ENCODE assay signal across 7 cellular contexts in genomic region chr7:522071-522937, GRCh38. TPM values are rescaled to one million over a fixed set of nuclear protein-coding genes. Genes with fewer than 3 reads are reported as not detected.
DNase-seq lines count a peak whose midpoint lies in the region; ATAC-seq, FAIRE-seq and TF ChIP-seq lines count a peak whose summit lies in the region.

No MANE protein-coding gene starts in this region.

- peaks cover 40% of the 10 kb centered on the region for H3K27me3 ChIP-seq in IMR-90 (ENCODE audit: control insufficient read depth, insufficient read depth, low read length)
- no peaks in the 10 kb centered on the region for H3K27me3 ChIP-seq in pancreas

- H3K23ac ChIP-seq in IMR-90 (ENCODE audit: low read depth, low read length): no peak overlapping the region

- H4K5ac ChIP-seq in IMR-90 (ENCODE audit: low read depth, low read length): no peak overlapping the region

- H3K9me3 ChIP-seq in IMR-90 (ENCODE audit: control insufficient read depth, insufficient read depth, low read length) (no peaks in the 10 kb centered on the region), pancreas (no peaks in the 10 kb centered on the region)

- H2BK20ac ChIP-seq in IMR-90 (ENCODE audit: low read depth, low read length): no peak overlapping the region

- no peak overlapping the region for H2BK15ac ChIP-seq in IMR-90 (ENCODE audit: low read depth, low read length)

- intact Hi-C loops in IMR-90 (cut with micrococcal nuclease): no loop called here
- intact Hi-C loops in Right ventricle myocardium superior (cut with DNase I): loop anchor here (5.0 to 10.0 kb wide), 3 partner anchors 122 to 210 kb away; no protein-coding TSS in a partner anchor
- intact Hi-C loops in pancreas (cut with DNase I): loop anchor here in 1 of 3 donors (10.0 kb wide), 1 partner anchor 202 kb away; the partner anchor contains the start of genes DNAAF5 and PRKAR1B

- dilution Hi-C loops in IMR-90 (cut with HindIII; ENCODE audit: low sequenced_read_pairs, unreplicated experiment): no loop called here

- no peak overlapping the region for H4K91ac ChIP-seq in IMR-90 (ENCODE audit: insufficient read depth, low read depth, low read length)

- H2BK120ac ChIP-seq in IMR-90 (ENCODE audit: low read depth, low read length): no peak overlapping the region

- H3K18ac ChIP-seq in IMR-90 (ENCODE audit: low read depth, low read length): no peak overlapping the region

- H3K4me1 Mint-ChIP-seq in activated CD8-positive, alpha-beta T cell treated with anti-CD3 and anti-CD28 coated beads, Interleukin-2, amount 10 ng/mL, durations not matched to agents 7 days and 5 days (ENCODE audit: low read depth): peaks cover 7% of the 10 kb centered on the region

- H3K9ac ChIP-seq in IMR-90 (ENCODE audit: low read depth, low read length): no peak overlapping the region

- DNase-seq in GM12865 (ENCODE audit: low read depth): peak; percentile 57
- DNase-seq in IMR-90: peak; percentile 32
- peak; percentile 44 for DNase-seq in activated CD8-positive, alpha-beta T cell treated with anti-CD3 and anti-CD28 coated beads, Interleukin-2, amount 10 ng/mL, durations not matched to agents 7 days and 5 days
- DNase-seq in Right ventricle myocardium superior: peak; percentile 63
- DNase-seq in pancreas: peak in 5 of 6 donors; percentile 67 to 88 (median 83)

- H2AK5ac ChIP-seq in IMR-90 (ENCODE audit: low read depth, low read length): no peak overlapping the region

- H3K14ac ChIP-seq in IMR-90 (replicated peaks; ENCODE audit: low read depth, low read length): no peak overlapping the region

- H3K27ac ChIP-seq in IMR-90 (ENCODE audit: insufficient read depth, low read length) (no peak overlapping the region), pancreas (peak overlapping the region; percentile 48 to 71 (median 58))

- no peak for ATAC-seq in IMR-90 (ENCODE audit: low read depth)
- peak; percentile 13 for ATAC-seq in activated CD8-positive, alpha-beta T cell treated with anti-CD3 and anti-CD28 coated beads, Interleukin-2, amount 10 ng/mL, durations not matched to agents 7 days and 5 days
- ATAC-seq in Right ventricle myocardium superior (ENCODE audit: poor library complexity): peak; percentile 63
- peak; percentile 47 to 64 (median 58) for ATAC-seq in pancreas
- no peak for ATAC-seq in GM19467 (IDR thresholded peaks at IDR 0.05; ENCODE audit: unreplicated experiment)
- ATAC-seq in HG02610 (IDR thresholded peaks at IDR 0.05; ENCODE audit: unreplicated experiment): no peak

- no peaks in the 10 kb centered on the region for H3K9me1 ChIP-seq in IMR-90 (ENCODE audit: insufficient read depth, low read length)

- in situ Hi-C loops in IMR-90 (cut with MboI; ENCODE audit: low sequenced_read_pairs): no loop called here

- H2BK5ac ChIP-seq in IMR-90 (ENCODE audit: low read depth, low read length, poor library complexity, severe bottlenecking): no peak overlapping the region

- peak overlapping the region; percentile 73 for H3K4me2 ChIP-seq in IMR-90 (ENCODE audit: low read depth, low read length)

- H3K27me3 Mint-ChIP-seq in activated CD8-positive, alpha-beta T cell treated with anti-CD3 and anti-CD28 coated beads, Interleukin-2, amount 10 ng/mL, durations not matched to agents 7 days and 5 days (ENCODE audit: low read depth): peaks cover 35% of the 10 kb centered on the region

- H4K20me1 ChIP-seq in IMR-90 (ENCODE audit: insufficient read depth, low read length): no peaks in the 10 kb centered on the region; the same call in 1 of the 2 replicates

- H3K9me3 Mint-ChIP-seq in activated CD8-positive, alpha-beta T cell treated with anti-CD3 and anti-CD28 coated beads, Interleukin-2, amount 10 ng/mL, durations not matched to agents 7 days and 5 days (ENCODE audit: insufficient read depth): no peaks in the 10 kb centered on the region

- POLR2A ChIA-PET in IMR-90 (lab: Charles Lee; ENCODE audit: unreplicated experiment): no interaction called here
- POLR2A ChIA-PET in activated CD8-positive, alpha-beta T cell treated with anti-CD3 and anti-CD28 coated beads, Interleukin-2, amount 10 ng/mL, durations not matched to agents 7 days and 5 days (lab: Charles Lee): no interaction called here

- TF ChIP-seq CTCF in GM12865 (IDR thresholded peaks at IDR 0.05; ENCODE audit: insufficient read depth, low read depth, low read length, missing control alignments): no peak
- TF ChIP-seq CTCF in IMR-90 (conservative IDR thresholded peaks at IDR 0.05; ENCODE audit: low read depth, low read length): peak; percentile 0; the same call in 1 of the 2 replicates
- no peak for TF ChIP-seq CTCF in pancreas (IDR thresholded peaks at IDR 0.05)

- H3K4me3 Mint-ChIP-seq in activated CD8-positive, alpha-beta T cell treated with anti-CD3 and anti-CD28 coated beads, Interleukin-2, amount 10 ng/mL, durations not matched to agents 7 days and 5 days: peak overlapping the region; percentile 30

- no peaks in the 10 kb centered on the region for H3K36me3 ChIP-seq in IMR-90 (ENCODE audit: control insufficient read depth, insufficient read depth, low read length)
- H3K36me3 ChIP-seq in pancreas: no peaks in the 10 kb centered on the region

- no peak overlapping the region for H3K56ac ChIP-seq in IMR-90 (ENCODE audit: extremely low read depth, insufficient read depth, low read length)

- H3K36me3 Mint-ChIP-seq in activated CD8-positive, alpha-beta T cell treated with anti-CD3 and anti-CD28 coated beads, Interleukin-2, amount 10 ng/mL, durations not matched to agents 7 days and 5 days (ENCODE audit: low read depth): no peaks in the 10 kb centered on the region

- 2% methylated on average over 36 of the region's 89 CpGs; no CpG with 5 or more reads in 1 of the 2 experiments for WGBS in IMR-90 (ENCODE audit: extremely low coverage in 2 of 2, insufficient read length in 1 of 2), 2 experiments
- WGBS in pancreas, 2 donors: 0 to 1% methylated on average over 86 to 89 of the region's 89 CpGs

- CTCF ChIA-PET in IMR-90 (lab: Yijun Ruan, JAX): no interaction called here
- CTCF ChIA-PET in activated CD8-positive, alpha-beta T cell treated with anti-CD3 and anti-CD28 coated beads, Interleukin-2, amount 10 ng/mL, durations not matched to agents 7 days and 5 days (lab: Charles Lee): no interaction called here

- peak overlapping the region; percentile 40 for H2AFZ ChIP-seq in IMR-90 (replicated peaks; ENCODE audit: low read length, poor library complexity)

- no TSS peak for BruUV-seq in IMR-90 (replicated peaks; lab: Mats Ljungman, UMichigan)

- no peak for FAIRE-seq in pancreas (lab: Jason Lieb, UNC)

- H4K8ac ChIP-seq in IMR-90 (ENCODE audit: low read depth in 2 of 2, low read length in 2 of 2): no peak overlapping the region

- H3K4me3 ChIP-seq in GM12865 (ENCODE audit: low read depth, low read length) (peak overlapping the region; percentile 18), IMR-90 (ENCODE audit: insufficient read depth, low read depth, low read length) (peak overlapping the region; percentile 14), pancreas (peak overlapping the region; percentile 18 to 61 (median 48))

- H2AK9ac ChIP-seq in IMR-90 (replicated peaks; ENCODE audit: low read depth, low read length, poor library complexity): peak overlapping the region; percentile 19

- H3K4me1 ChIP-seq in IMR-90 (ENCODE audit: control insufficient read depth, insufficient read depth, low read length) (0 out of 2 replicates have a peak, but pooled peaks cover 3% of the 10 kb centered on the region), pancreas (peaks cover 0 to 14% (median 9%) of the 10 kb centered on the region in 3 donors)

- H3K79me1 ChIP-seq in IMR-90 (ENCODE audit: low read depth in 1 of 2, low read length in 2 of 2): peaks cover 0 to 5% of the 10 kb centered on the region in 2 experiments; a peak in 1 of 4 replicates

- H3K4ac ChIP-seq in IMR-90 (ENCODE audit: low read depth, low read length): no peak overlapping the region

- no peak overlapping the region for H3K27ac Mint-ChIP-seq in activated CD8-positive, alpha-beta T cell treated with anti-CD3 and anti-CD28 coated beads, Interleukin-2, amount 10 ng/mL, durations not matched to agents 7 days and 5 days

- no peak for TF ChIP-seq POLR2A in IMR-90 (IDR thresholded peaks at IDR 0.05; ENCODE audit: low read depth, low read length)

- TF ChIP-seq RAD21 in IMR-90 (IDR thresholded peaks at IDR 0.05; ENCODE audit: low read length): peak; percentile 14; the same call in 1 of the 2 replicates

TF ChIP-seq in IMR-90, 13 proteins besides CTCF, POLR2A, EP300 and RAD21:
- TF ChIP-seq, protein P1, sequence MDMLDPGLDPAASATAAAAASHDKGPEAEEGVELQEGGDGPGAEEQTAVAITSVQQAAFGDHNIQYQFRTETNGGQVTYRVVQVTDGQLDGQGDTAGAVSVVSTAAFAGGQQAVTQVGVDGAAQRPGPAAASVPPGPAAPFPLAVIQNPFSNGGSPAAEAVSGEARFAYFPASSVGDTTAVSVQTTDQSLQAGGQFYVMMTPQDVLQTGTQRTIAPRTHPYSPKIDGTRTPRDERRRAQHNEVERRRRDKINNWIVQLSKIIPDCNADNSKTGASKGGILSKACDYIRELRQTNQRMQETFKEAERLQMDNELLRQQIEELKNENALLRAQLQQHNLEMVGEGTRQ (IDR thresholded peaks at IDR 0.05; ENCODE audit: low read depth, low read length): peak; percentile 55; the same call in 1 of the 2 replicates
- TF ChIP-seq RFX5 (IDR thresholded peaks at IDR 0.05; ENCODE audit: low read depth, low read length): no peak

RNA-seq across cellular contexts. Expression of gene PDGFA, which starts 2.7 kb away (rescaled TPM):
- total RNA-seq in IMR-90 (2012; rRNA removed): 3.8 and 4.7 TPM in 2 replicates
- polyA plus RNA-seq in IMR-90 (2012; rRNA removed): 3.3 and 4.7 TPM in 2 replicates
- 2.9 and 3.2 TPM in 2 replicates for polyA plus RNA-seq in IMR-90 (2012; cell fraction: cytosol; rRNA removed)
- 9.1 and 10.4 TPM in 2 replicates for polyA plus RNA-seq in IMR-90 (2012; cell fraction: nucleus; rRNA removed; ENCODE audit: low replicate concordance)
- total RNA-seq in activated CD8-positive, alpha-beta T cell treated with anti-CD3 and anti-CD28 coated beads, Interleukin-2, amount 10 ng/mL, durations not matched to agents 7 days and 5 days: under 1 TPM; 0.50 to 0.79 TPM
- total RNA-seq in Right ventricle myocardium superior: 34.5 TPM
- total RNA-seq in pancreas: 100 to 1,000 TPM in 1 of 6 donors, 10 to 100 TPM in 5; 54.1 to 175 (median 81.5) TPM
- polyA plus RNA-seq in pancreas: 10 to 100 TPM; 53.3 to 60.4 TPM

Comparison
In these comparisons a context has a peak if more than half of its experiments do, and no peak if none do; other contexts are left out.
1. DNase-seq: peak in every context shown above with its lines; median percentile 83 in pancreas; 63 in Right ventricle myocardium superior; 57 in GM12865; 44 in activated CD8-positive, alpha-beta T cell treated with anti-CD3 and anti-CD28 coated beads, Interleukin-2, amount 10 ng/mL, durations not matched to agents 7 days and 5 days; 32 in IMR-90.
2. ATAC-seq: peak in activated CD8-positive, alpha-beta T cell treated with anti-CD3 and anti-CD28 coated beads, Interleukin-2, amount 10 ng/mL, durations not matched to agents 7 days and 5 days (single experiment), Right ventricle myocardium superior (single experiment) and pancreas (4 of 4); none in IMR-90 (single experiment), GM19467 (single experiment) and HG02610 (single experiment).
3. Peak in every context shown above with its lines, with median percentiles within 50 percentile points of each other: H3K4me3 ChIP-seq.